ENCODE assay signal across 17 cellular contexts in the genomic region with DNA sequence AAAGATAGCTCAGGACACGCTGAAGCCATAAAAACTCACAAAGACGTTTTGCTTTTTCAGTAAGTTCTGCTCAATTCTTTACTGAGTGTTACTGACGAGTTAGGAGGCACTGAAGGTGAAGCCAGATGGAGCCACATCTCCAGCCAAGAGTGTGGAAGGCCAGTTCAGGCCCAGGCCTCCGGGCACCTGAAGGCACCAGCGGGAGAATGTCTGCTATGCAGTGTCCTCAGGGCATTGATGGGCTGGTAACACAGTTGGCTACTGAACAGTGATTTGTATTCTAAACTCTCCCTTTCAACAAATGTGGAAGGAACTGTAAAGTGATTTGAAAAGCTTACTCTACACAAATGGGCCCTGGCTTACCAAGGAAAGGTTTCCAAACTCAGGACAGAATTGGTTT.
"Had no signal": no experiment of that assay in that cellular context is flagged by ENCODE, and none has a peak within 500 bp of the region (broad histone marks: within the 10 kb centered on the region; RNA-seq: fewer than 3 reads in every experiment).

No MANE protein-coding gene starts in this region.

- H3K27ac ChIP-seq: cardiac muscle cell, colonic mucosa, prostate gland, suprapubic skin had no signal

- H3K27me3 ChIP-seq: cardiac muscle cell, colonic mucosa, gastrocnemius medialis, suprapubic skin had no signal

- DNase-seq: activated B cell treated with CpG ODN at 0.5 μM for 24 hours; activated CD4-positive, alpha-beta T cell treated with anti-CD3 and anti-CD28 coated beads, Interleukin-2, amount 10 ng/mL, durations not matched to agents 24 days and 14 days; activated naive CD4-positive, alpha-beta T cell treated with Interleukin-2 at 50 U/mL for 16 hours; activated naive CD8-positive, alpha-beta T cell treated with anti-CD3 and anti-CD28 coated beads, Interleukin-2, amount 50 U/mL, for 24 hours; colonic mucosa; effector CD4-positive, alpha-beta T cell; gastrocnemius medialis; kidney glomerular epithelial cell; naive thymus-derived CD4-positive, alpha-beta T cell; nucleus accumbens; stimulated activated CD4-positive, alpha-beta T cell treated with anti-CD3 and anti-CD28 coated beads, Interleukin-2, amount 100 ng/mL, for 48 hours; stimulated activated naive CD4-positive, alpha-beta T cell treated with Interleukin-2 at 50 U/mL for 16 hours; T-cell; T1000 had no signal

- H3K4me1 ChIP-seq: colonic mucosa, prostate gland had no signal

- H3K9me3 ChIP-seq: colonic mucosa, gastrocnemius medialis, prostate gland, suprapubic skin had no signal

- H3K9me3 Mint-ChIP-seq: activated B cell treated with CpG ODN at 0.5 μM for 24 hours; activated CD4-positive, alpha-beta T cell treated with anti-CD3 and anti-CD28 coated beads, Interleukin-2, amount 10 ng/mL, durations not matched to agents 24 days and 14 days; activated naive CD8-positive, alpha-beta T cell treated with anti-CD3 and anti-CD28 coated beads, Interleukin-2, amount 50 U/mL, for 24 hours; naive thymus-derived CD4-positive, alpha-beta T cell; T-cell had no signal

- H3K27me3 Mint-ChIP-seq: activated B cell treated with CpG ODN at 0.5 μM for 24 hours; activated CD4-positive, alpha-beta T cell treated with anti-CD3 and anti-CD28 coated beads, Interleukin-2, amount 10 ng/mL, durations not matched to agents 24 days and 14 days; activated naive CD8-positive, alpha-beta T cell treated with anti-CD3 and anti-CD28 coated beads, Interleukin-2, amount 50 U/mL, for 24 hours; naive thymus-derived CD4-positive, alpha-beta T cell; T-cell had no signal

- H3K4me3 ChIP-seq: cardiac muscle cell, colonic mucosa, gastrocnemius medialis, prostate gland, suprapubic skin had no signal

- H3K4me3 Mint-ChIP-seq: activated B cell treated with CpG ODN at 0.5 μM for 24 hours; activated CD4-positive, alpha-beta T cell treated with anti-CD3 and anti-CD28 coated beads, Interleukin-2, amount 10 ng/mL, durations not matched to agents 24 days and 14 days; activated naive CD8-positive, alpha-beta T cell treated with anti-CD3 and anti-CD28 coated beads, Interleukin-2, amount 50 U/mL, for 24 hours; naive thymus-derived CD4-positive, alpha-beta T cell; T-cell had no signal

- H3K36me3 ChIP-seq: cardiac muscle cell, colonic mucosa, gastrocnemius medialis, prostate gland, suprapubic skin had no signal

- ATAC-seq: activated naive CD8-positive, alpha-beta T cell treated with anti-CD3 and anti-CD28 coated beads, Interleukin-2, amount 50 U/mL, for 24 hours; gastrocnemius medialis; naive thymus-derived CD4-positive, alpha-beta T cell; T-cell had no signal

- H3K27ac Mint-ChIP-seq: activated B cell treated with CpG ODN at 0.5 μM for 24 hours; activated CD4-positive, alpha-beta T cell treated with anti-CD3 and anti-CD28 coated beads, Interleukin-2, amount 10 ng/mL, durations not matched to agents 24 days and 14 days; activated naive CD8-positive, alpha-beta T cell treated with anti-CD3 and anti-CD28 coated beads, Interleukin-2, amount 50 U/mL, for 24 hours; T-cell had no signal
